1 cellular context compared by ENCODE assay signal in genomic region chr7:87420173-87420572, GRCh38.
TF ChIP-seq lines count a peak whose summit lies in the region.

No MANE protein-coding gene starts in this region.

TF ChIP-seq in WTC11, 78 proteins besides CTCF, POLR2A, EP300 and RAD21 (continued from another document):
- TF ChIP-seq MLX (CRISPR knock-in tag; IDR thresholded peaks at IDR 0.05), result no peak
- no peak for TF ChIP-seq ZNF512 (CRISPR knock-in tag; IDR thresholded peaks at IDR 0.05; ENCODE audit: borderline replicate concordance)
- TF ChIP-seq FOXJ3 (CRISPR knock-in tag; IDR thresholded peaks at IDR 0.05; ENCODE audit: borderline replicate concordance), result no peak
- no peak for TF ChIP-seq ZNF423 (CRISPR knock-in tag; IDR thresholded peaks at IDR 0.05)
